29 cellular contexts compared by ENCODE assay signal in genomic region chrX:53234484-53234883, GRCh38.
"Had no signal": no experiment of that assay in that cellular context is flagged by ENCODE, and none has a peak within 500 bp of the region (broad histone marks: within the 10 kb centered on the region; RNA-seq: fewer than 3 reads in every experiment).

No MANE protein-coding gene starts in this region.

- DNase-seq: naive B cell; naive thymus-derived CD8-positive, alpha-beta T cell; nephron progenitor cell; nucleus accumbens; pancreas; psoas muscle; right cardiac atrium; right lobe of liver; sigmoid colon; small intestine; stimulated activated CD4-positive, alpha-beta T cell treated with anti-CD3 and anti-CD28 coated beads, Interleukin-15, amount 100 ng/mL, for 24 hours; stimulated activated CD4-positive, alpha-beta T cell treated with anti-CD3 and anti-CD28 coated beads, Interleukin-2, amount 100 ng/mL, for 24 hours; stimulated activated CD4-positive, alpha-beta T cell treated with anti-CD3 and anti-CD28 coated beads, Interleukin-2, amount 100 ng/mL, for 48 hours; stimulated activated CD4-positive, alpha-beta T cell treated with anti-CD3 and anti-CD28 coated beads, Interleukin-4, amount 100 ng/mL, for 4 hours; stimulated activated CD8-positive, alpha-beta memory T cell treated with anti-CD3 and anti-CD28 coated beads, Interleukin-4, amount 100 ng/mL, for 48 hours; stimulated activated naive B cell treated with anti-CD40 and anti-IgM and Interleukin-4, amounts not matched to agents 10 μg/mL and 1 μg/mL and 100 μg/mL, for 72 hours; stimulated activated naive CD4-positive, alpha-beta T cell treated with Interleukin-2 at 50 U/mL for 16 hours; stomach; thyroid gland; trophoblast cell; upper lobe of left lung had no signal

- H3K27me3 Mint-ChIP-seq: progenitor cell of endocrine pancreas had no signal

- H3K9me3 Mint-ChIP-seq: naive B cell; naive thymus-derived CD8-positive, alpha-beta T cell; natural killer cell treated with Interleukin-12 subunit alpha and Interleukin-12 subunit beta and Interleukin-15 and Interleukin-18, amount 100 ng/mL, for 72 hours; neural crest cell; stimulated activated naive B cell treated with anti-CD40 and anti-IgM and Interleukin-4, amounts not matched to agents 10 μg/mL and 1 μg/mL and 100 μg/mL, for 72 hours had no signal

- H3K36me3 Mint-ChIP-seq: naive B cell; naive thymus-derived CD8-positive, alpha-beta T cell; natural killer cell treated with Interleukin-12 subunit alpha and Interleukin-12 subunit beta and Interleukin-15 and Interleukin-18, amount 100 ng/mL, for 72 hours; stimulated activated naive B cell treated with anti-CD40 and anti-IgM and Interleukin-4, amounts not matched to agents 10 μg/mL and 1 μg/mL and 100 μg/mL, for 72 hours had no signal

- H3K36me3 ChIP-seq: neutrophil, right lobe of liver, thoracic aorta, thyroid gland, vagina had no signal

- FAIRE-seq: pancreas, small intestine, urothelium cell line had no signal

- H3K4me3 Mint-ChIP-seq: naive B cell; naive thymus-derived CD8-positive, alpha-beta T cell; natural killer cell treated with Interleukin-12 subunit alpha and Interleukin-12 subunit beta and Interleukin-15 and Interleukin-18, amount 100 ng/mL, for 72 hours; nephron progenitor cell; neural crest cell; stimulated activated naive B cell treated with anti-CD40 and anti-IgM and Interleukin-4, amounts not matched to agents 10 μg/mL and 1 μg/mL and 100 μg/mL, for 72 hours had no signal

- ATAC-seq: naive thymus-derived CD8-positive, alpha-beta T cell; natural killer cell treated with Interleukin-12 subunit alpha and Interleukin-12 subunit beta and Interleukin-15 and Interleukin-18, amount 100 ng/mL, for 72 hours; pancreas; psoas muscle; right cardiac atrium; right lobe of liver; stimulated activated naive B cell treated with anti-CD40 and anti-IgM and Interleukin-4, amounts not matched to agents 10 μg/mL and 1 μg/mL and 100 μg/mL, for 72 hours had no signal

- H3K9me3 ChIP-seq: neutrophil, pancreas, psoas muscle, right lobe of liver, sigmoid colon, stomach, thoracic aorta, thyroid gland, tibial nerve, upper lobe of left lung, vagina had no signal

- H3K27me3 ChIP-seq: neutrophil, pancreas, right lobe of liver, sigmoid colon, thyroid gland, upper lobe of left lung, vagina had no signal

- H3K4me3 ChIP-seq: pancreas, psoas muscle, right lobe of liver, sigmoid colon, stomach, thoracic aorta, thyroid gland, tibial nerve, upper lobe of left lung, vagina had no signal

- H3K4me1 Mint-ChIP-seq: naive B cell; naive thymus-derived CD8-positive, alpha-beta T cell; nephron progenitor cell; neural crest cell had no signal

- H3K27ac ChIP-seq: neutrophil, pancreas, psoas muscle, right lobe of liver, sigmoid colon, stomach, thoracic aorta, thyroid gland, tibial nerve, upper lobe of left lung, vagina had no signal

- H3K27ac Mint-ChIP-seq: naive B cell; naive thymus-derived CD8-positive, alpha-beta T cell; natural killer cell treated with Interleukin-12 subunit alpha and Interleukin-12 subunit beta and Interleukin-15 and Interleukin-18, amount 100 ng/mL, for 72 hours; nephron progenitor cell; progenitor cell of endocrine pancreas; stimulated activated naive B cell treated with anti-CD40 and anti-IgM and Interleukin-4, amounts not matched to agents 10 μg/mL and 1 μg/mL and 100 μg/mL, for 72 hours had no signal

- H3K4me1 ChIP-seq: pancreas, psoas muscle, right lobe of liver, sigmoid colon, stomach, thyroid gland, tibial nerve, upper lobe of left lung, vagina had no signal
